ENCODE assay signal across 21 cellular contexts in genomic region chr2:2762898-2763287, GRCh38.
"Had no signal": no experiment of that assay in that cellular context is flagged by ENCODE, and none has a peak within 500 bp of the region (broad histone marks: within the 10 kb centered on the region; RNA-seq: fewer than 3 reads in every experiment).

No MANE protein-coding gene starts in this region.

- DNase-seq: activated CD4-positive, alpha-beta T cell treated with anti-CD3 and anti-CD28 coated beads for 4 hours; activated CD4-positive, alpha-beta T cell treated with anti-CD3 and anti-CD28 coated beads, Interleukin-2, amount 50 U/mL, for 48 hours; activated CD4-positive, CD25-positive, alpha-beta regulatory T cell; activated CD8-positive, alpha-beta memory T cell treated with anti-CD3 and anti-CD28 coated beads, Interleukin-2, amount 50 U/mL, for 48 hours; activated naive CD4-positive, alpha-beta T cell treated with Interleukin-2 at 50 U/mL for 16 hours; activated naive CD8-positive, alpha-beta T cell treated with anti-CD3 and anti-CD28 coated beads for 36 hours; activated T-cell treated with anti-CD3 and anti-CD28 coated beads, Interleukin-2, amount 50 U/mL, for 4 hours; foreskin fibroblast; immature natural killer cell; mesendoderm; naive B cell; occipital lobe; stimulated activated CD4-positive, alpha-beta T cell treated with anti-CD3 and anti-CD28 coated beads, Interleukin-12 subunit alpha, Interleukin-12 subunit beta, amount 100 ng/mL, for 4 hours; stimulated activated CD4-positive, alpha-beta T cell treated with anti-CD3 and anti-CD28 coated beads, Interleukin-1b, Interleukin-23, amount 100 ng/mL, for 48 hours; SW 1271; T-helper 17 cell; testis had no signal

- H3K4me3 Mint-ChIP-seq: activated naive CD8-positive, alpha-beta T cell treated with anti-CD3 and anti-CD28 coated beads for 36 hours; activated T-cell treated with anti-CD3 and anti-CD28 coated beads, Interleukin-2, amount 50 U/mL, for 4 hours; immature natural killer cell; naive B cell; stimulated activated memory B cell treated with anti-CD40 and anti-IgM and Interleukin-4, amounts not matched to agents 10 μg/mL and 1 μg/mL and 100 μg/mL, for 72 hours; T-helper 17 cell; type B pancreatic cell had no signal

- H3K27ac ChIP-seq: cardiac muscle cell, testis, vagina had no signal

- H3K36me3 ChIP-seq: cardiac muscle cell, vagina had no signal

- H3K36me3 Mint-ChIP-seq: activated naive CD8-positive, alpha-beta T cell treated with anti-CD3 and anti-CD28 coated beads for 36 hours; immature natural killer cell; naive B cell; stimulated activated memory B cell treated with anti-CD40 and anti-IgM and Interleukin-4, amounts not matched to agents 10 μg/mL and 1 μg/mL and 100 μg/mL, for 72 hours; type B pancreatic cell had no signal

- H3K9me3 ChIP-seq: testis, vagina had no signal

- H3K27me3 ChIP-seq: cardiac muscle cell, testis, vagina had no signal

- H3K9me3 Mint-ChIP-seq: immature natural killer cell, type B pancreatic cell had no signal

- ATAC-seq: activated T-cell treated with anti-CD3 and anti-CD28 coated beads, Interleukin-2, amount 50 U/mL, for 4 hours; stimulated activated memory B cell treated with anti-CD40 and anti-IgM and Interleukin-4, amounts not matched to agents 10 μg/mL and 1 μg/mL and 100 μg/mL, for 72 hours; T-helper 17 cell had no signal

- H3K4me1 Mint-ChIP-seq: activated naive CD8-positive, alpha-beta T cell treated with anti-CD3 and anti-CD28 coated beads for 36 hours; immature natural killer cell; naive B cell; stimulated activated memory B cell treated with anti-CD40 and anti-IgM and Interleukin-4, amounts not matched to agents 10 μg/mL and 1 μg/mL and 100 μg/mL, for 72 hours; T-helper 17 cell had no signal

- H3K27me3 Mint-ChIP-seq: activated naive CD8-positive, alpha-beta T cell treated with anti-CD3 and anti-CD28 coated beads for 36 hours; naive B cell; stimulated activated memory B cell treated with anti-CD40 and anti-IgM and Interleukin-4, amounts not matched to agents 10 μg/mL and 1 μg/mL and 100 μg/mL, for 72 hours had no signal

- H3K4me3 ChIP-seq: cardiac muscle cell, testis, vagina had no signal

- H3K27ac Mint-ChIP-seq: activated naive CD8-positive, alpha-beta T cell treated with anti-CD3 and anti-CD28 coated beads for 36 hours; immature natural killer cell; naive B cell; stimulated activated memory B cell treated with anti-CD40 and anti-IgM and Interleukin-4, amounts not matched to agents 10 μg/mL and 1 μg/mL and 100 μg/mL, for 72 hours; T-helper 17 cell; type B pancreatic cell had no signal
